In the genomic region with DNA sequence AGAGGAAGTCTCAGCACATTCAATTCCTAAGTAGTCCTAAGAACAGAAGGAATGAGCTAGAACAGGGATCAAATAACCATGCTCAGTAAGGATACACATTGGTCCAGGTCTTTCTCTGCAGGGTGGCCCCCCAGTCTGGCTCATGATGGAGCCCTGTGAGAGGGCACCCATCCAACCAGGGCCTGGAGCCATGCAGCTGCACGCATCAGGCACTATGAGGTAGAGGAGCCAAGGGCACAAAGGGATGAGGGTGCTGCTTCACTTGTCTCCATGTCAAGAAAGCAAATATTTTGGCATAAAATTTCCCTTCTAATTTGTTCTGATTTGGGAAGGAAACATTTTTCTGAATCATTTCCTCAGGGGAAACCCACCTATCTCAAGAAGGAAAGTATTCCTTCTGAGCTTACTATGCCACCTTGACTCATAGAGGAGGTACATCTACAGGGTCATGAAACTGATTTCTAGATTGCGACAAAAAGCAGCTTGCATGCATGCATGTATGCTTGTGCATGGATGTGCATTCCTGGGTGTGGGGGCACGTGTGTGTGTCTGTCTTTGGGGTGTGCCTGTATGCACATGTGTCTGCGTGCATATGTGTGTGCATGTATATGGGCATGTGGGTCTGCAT, we compare ENCODE assay signal across 24 cellular contexts.
A peak's percentile ranks its signal among the peaks of the same experiment; 100 is the strongest.
DNase-seq lines count a peak whose midpoint lies in the region; ATAC-seq and TF ChIP-seq lines count a peak whose summit lies in the region.
"Had no signal": no experiment of that assay in that cellular context is flagged by ENCODE, and none has a peak within 500 bp of the region (broad histone marks: within the 10 kb centered on the region; RNA-seq: fewer than 3 reads in every experiment).

No MANE protein-coding gene starts in this region.

- peak; percentile 23 for DNase-seq in activated naive CD4-positive, alpha-beta T cell treated with anti-CD3 and anti-CD28 coated beads for 36 hours
- no peak for DNase-seq in activated naive CD4-positive, alpha-beta T cell treated with anti-CD3 and anti-CD28 coated beads, Interleukin-2, amount 50 U/mL, for 16 hours
- no peak for DNase-seq in activated naive CD8-positive, alpha-beta T cell treated with anti-CD3 and anti-CD28 coated beads, Interleukin-2, amount 50 U/mL, for 24 hours
- no peak for DNase-seq in activated naive CD8-positive, alpha-beta T cell treated with anti-CD3 and anti-CD28 coated beads for 36 hours
- DNase-seq in brain microvascular endothelial cell = no peak
- DNase-seq: 8988T; ACHN; BE2C; C1 segment of cervical spinal cord; CD4-positive, alpha-beta memory T cell; CD4-positive, CD25-positive, alpha-beta regulatory T cell; CD8-positive, alpha-beta memory T cell; COR-L47; DMS 273 treated with DMSO at 0.1 percent for 48 hours; DMS153; DMS53; DMS79; DND-41; EL; GDM1 had no signal

- CTCF ChIA-PET in activated naive CD4-positive, alpha-beta T cell treated with anti-CD3 and anti-CD28 coated beads for 36 hours (lab: Charles Lee) = no interaction called here

- H3K4me1 Mint-ChIP-seq in activated naive CD4-positive, alpha-beta T cell treated with anti-CD3 and anti-CD28 coated beads for 36 hours (ENCODE audit: low read depth) = peaks cover 24% of the 10 kb centered on the region
- H3K4me1 Mint-ChIP-seq in activated naive CD8-positive, alpha-beta T cell treated with anti-CD3 and anti-CD28 coated beads, Interleukin-2, amount 50 U/mL, for 24 hours = peaks cover 25% of the 10 kb centered on the region
- peaks cover 13% of the 10 kb centered on the region for H3K4me1 Mint-ChIP-seq in activated naive CD8-positive, alpha-beta T cell treated with anti-CD3 and anti-CD28 coated beads for 36 hours
- peaks cover under 1% of the 10 kb centered on the region for H3K4me1 Mint-ChIP-seq in activated T-helper 17 cell treated with anti-CD3 and anti-CD28 coated beads, Interleukin-2, amount 50 U/mL, for 72 hours
- H3K4me1 Mint-ChIP-seq: CD14-positive monocyte; CD4-positive, alpha-beta memory T cell; CD8-positive, alpha-beta memory T cell had no signal

- in situ Hi-C loops in brain microvascular endothelial cell (cut with HindIII; ENCODE audit: low pct_ligation_motif_present, low sequenced_read_pairs) = no loop called here

- H3K4me3 Mint-ChIP-seq in activated naive CD4-positive, alpha-beta T cell treated with anti-CD3 and anti-CD28 coated beads for 36 hours = no peak overlapping the region
- no peak overlapping the region for H3K4me3 Mint-ChIP-seq in activated naive CD8-positive, alpha-beta T cell treated with anti-CD3 and anti-CD28 coated beads, Interleukin-2, amount 50 U/mL, for 24 hours
- no peak overlapping the region for H3K4me3 Mint-ChIP-seq in activated naive CD8-positive, alpha-beta T cell treated with anti-CD3 and anti-CD28 coated beads for 36 hours
- H3K4me3 Mint-ChIP-seq in activated T-helper 17 cell treated with anti-CD3 and anti-CD28 coated beads, Interleukin-2, amount 50 U/mL, for 72 hours = no peak overlapping the region
- H3K4me3 Mint-ChIP-seq: CD14-positive monocyte; CD4-positive, alpha-beta memory T cell; CD4-positive, CD25-positive, alpha-beta regulatory T cell; CD8-positive, alpha-beta memory T cell had no signal

- intact Hi-C loops in activated naive CD4-positive, alpha-beta T cell treated with anti-CD3 and anti-CD28 coated beads for 36 hours (cut with micrococcal nuclease) = loop anchor here (2.0 kb wide), 1 partner anchor 23 kb away; no protein-coding TSS in a partner anchor

- no peaks in the 10 kb centered on the region for H3K27me3 Mint-ChIP-seq in activated naive CD4-positive, alpha-beta T cell treated with anti-CD3 and anti-CD28 coated beads for 36 hours (ENCODE audit: low read depth)
- H3K27me3 Mint-ChIP-seq in activated naive CD8-positive, alpha-beta T cell treated with anti-CD3 and anti-CD28 coated beads, Interleukin-2, amount 50 U/mL, for 24 hours = no peaks in the 10 kb centered on the region
- H3K27me3 Mint-ChIP-seq in activated naive CD8-positive, alpha-beta T cell treated with anti-CD3 and anti-CD28 coated beads for 36 hours = no peaks in the 10 kb centered on the region
- H3K27me3 Mint-ChIP-seq in activated T-helper 17 cell treated with anti-CD3 and anti-CD28 coated beads, Interleukin-2, amount 50 U/mL, for 72 hours = no peaks in the 10 kb centered on the region
- H3K27me3 Mint-ChIP-seq: CD4-positive, alpha-beta memory T cell had no signal

- no peak overlapping the region for H3K27ac ChIP-seq in brain microvascular endothelial cell
- H3K27ac ChIP-seq: BLaER1 had no signal

- H3K27me3 ChIP-seq in brain microvascular endothelial cell (replicated peaks) = no peaks in the 10 kb centered on the region
- H3K27me3 ChIP-seq: BE2C, BLaER1 had no signal

- no peak overlapping the region for H3K4me3 ChIP-seq in brain microvascular endothelial cell (ENCODE audit: low read depth, low read length)
- H3K4me3 ChIP-seq: BLaER1, GM12878 had no signal

- H3K27ac Mint-ChIP-seq in activated naive CD4-positive, alpha-beta T cell treated with anti-CD3 and anti-CD28 coated beads for 36 hours = no peak overlapping the region
- no peak overlapping the region for H3K27ac Mint-ChIP-seq in activated naive CD8-positive, alpha-beta T cell treated with anti-CD3 and anti-CD28 coated beads, Interleukin-2, amount 50 U/mL, for 24 hours
- H3K27ac Mint-ChIP-seq in activated naive CD8-positive, alpha-beta T cell treated with anti-CD3 and anti-CD28 coated beads for 36 hours = no peak overlapping the region
- H3K27ac Mint-ChIP-seq in activated T-helper 17 cell treated with anti-CD3 and anti-CD28 coated beads, Interleukin-2, amount 50 U/mL, for 72 hours = peak overlapping the region; percentile 67
- H3K27ac Mint-ChIP-seq: CD14-positive monocyte; CD4-positive, alpha-beta memory T cell; CD4-positive, CD25-positive, alpha-beta regulatory T cell; CD8-positive, alpha-beta memory T cell had no signal

- H3K36me3 ChIP-seq in brain microvascular endothelial cell (replicated peaks) = no peaks in the 10 kb centered on the region
- H3K36me3 ChIP-seq: BE2C, BLaER1 had no signal

- H3K9me3 Mint-ChIP-seq in activated naive CD4-positive, alpha-beta T cell treated with anti-CD3 and anti-CD28 coated beads for 36 hours = no peaks in the 10 kb centered on the region
- peaks cover 4% of the 10 kb centered on the region for H3K9me3 Mint-ChIP-seq in activated naive CD8-positive, alpha-beta T cell treated with anti-CD3 and anti-CD28 coated beads, Interleukin-2, amount 50 U/mL, for 24 hours
- H3K9me3 Mint-ChIP-seq in activated naive CD8-positive, alpha-beta T cell treated with anti-CD3 and anti-CD28 coated beads for 36 hours = peaks cover 2% of the 10 kb centered on the region
- H3K9me3 Mint-ChIP-seq in activated T-helper 17 cell treated with anti-CD3 and anti-CD28 coated beads, Interleukin-2, amount 50 U/mL, for 72 hours = no peaks in the 10 kb centered on the region
- H3K9me3 Mint-ChIP-seq: CD4-positive, CD25-positive, alpha-beta regulatory T cell; CD8-positive, alpha-beta memory T cell had no signal

- ATAC-seq in activated naive CD8-positive, alpha-beta T cell treated with anti-CD3 and anti-CD28 coated beads, Interleukin-2, amount 50 U/mL, for 24 hours = peak; percentile 71
- peak; percentile 37 for ATAC-seq in activated T-helper 17 cell treated with anti-CD3 and anti-CD28 coated beads, Interleukin-2, amount 50 U/mL, for 72 hours (replicated peaks)
- ATAC-seq: GM12878 had no signal

- H3K36me3 Mint-ChIP-seq in activated naive CD4-positive, alpha-beta T cell treated with anti-CD3 and anti-CD28 coated beads for 36 hours (ENCODE audit: low read depth) = no peaks in the 10 kb centered on the region
- peaks cover 1% of the 10 kb centered on the region for H3K36me3 Mint-ChIP-seq in activated naive CD8-positive, alpha-beta T cell treated with anti-CD3 and anti-CD28 coated beads, Interleukin-2, amount 50 U/mL, for 24 hours (ENCODE audit: low read depth)
- H3K36me3 Mint-ChIP-seq in activated naive CD8-positive, alpha-beta T cell treated with anti-CD3 and anti-CD28 coated beads for 36 hours = no peaks in the 10 kb centered on the region
- no peaks in the 10 kb centered on the region for H3K36me3 Mint-ChIP-seq in activated T-helper 17 cell treated with anti-CD3 and anti-CD28 coated beads, Interleukin-2, amount 50 U/mL, for 72 hours (ENCODE audit: low read depth)
- H3K36me3 Mint-ChIP-seq: CD14-positive monocyte; CD4-positive, alpha-beta memory T cell; CD4-positive, CD25-positive, alpha-beta regulatory T cell had no signal

- TF ChIP-seq CTCF in brain microvascular endothelial cell (IDR thresholded peaks at IDR 0.05; ENCODE audit: low read depth, low read length, missing control alignments) = no peak
